19 cellular contexts compared by ENCODE assay signal in genomic region chr2:231397928-231398294, GRCh38. TPM values are rescaled to one million over a fixed set of nuclear protein-coding genes. Genes with fewer than 3 reads are reported as not detected.
"Had no signal": no experiment of that assay in that cellular context is flagged by ENCODE, and none has a peak within 500 bp of the region (broad histone marks: within the 10 kb centered on the region; RNA-seq: fewer than 3 reads in every experiment).

No MANE protein-coding gene starts in this region.

- H3K9me3 Mint-ChIP-seq: activated naive CD4-positive, alpha-beta T cell treated with anti-CD3 and anti-CD28 coated beads, Interleukin-2, amount 50 U/mL, for 72 hours; activated T-helper 1 cell treated with anti-CD3 and anti-CD28 coated beads, Interleukin-12 subunit alpha, Interleukin-12 subunit beta, Interleukin-2, Interleukin-4 antibody, amounts not matched to agents 30 ng/mL and 10 ng/mL and 1 ng/mL, durations not matched to agents 14 hours and 24 hours and 36 hours; dendritic cell treated with granulocyte-macrophage colony-stimulating factor and Interleukin-4, amounts not matched to agents 40 ng/mL and 50 ng/mL, for 4 days; memory B cell; naive thymus-derived CD4-positive, alpha-beta T cell; stimulated activated memory B cell treated with anti-CD40 and anti-IgM and Interleukin-4, amounts not matched to agents 10 μg/mL and 1 μg/mL and 100 μg/mL, for 72 hours had no signal

- H3K4me3 ChIP-seq: esophagus squamous epithelium, hepatocyte, left ventricle myocardium inferior, spleen had no signal

- FAIRE-seq: bronchial epithelial cell had no signal

- H3K27ac ChIP-seq: esophagus squamous epithelium, hepatocyte, left ventricle myocardium inferior, spleen, WERI-Rb-1 had no signal

- H3K79me2 ChIP-seq: hepatocyte had no signal

- H3K4me3 Mint-ChIP-seq: activated CD4-positive, alpha-beta T cell treated with anti-CD3 and anti-CD28 coated beads for 36 hours; activated T-helper 1 cell treated with anti-CD3 and anti-CD28 coated beads, Interleukin-12 subunit alpha, Interleukin-12 subunit beta, Interleukin-2, Interleukin-4 antibody, amounts not matched to agents 30 ng/mL and 10 ng/mL and 1 ng/mL, durations not matched to agents 14 hours and 24 hours and 36 hours; dendritic cell treated with granulocyte-macrophage colony-stimulating factor and Interleukin-4, amounts not matched to agents 40 ng/mL and 50 ng/mL, for 4 days; memory B cell had no signal

- H3K9me3 ChIP-seq: esophagus squamous epithelium, left ventricle myocardium inferior, spleen had no signal

- H3K36me3 Mint-ChIP-seq: activated naive CD4-positive, alpha-beta T cell treated with anti-CD3 and anti-CD28 coated beads, Interleukin-2, amount 50 U/mL, for 72 hours; naive thymus-derived CD4-positive, alpha-beta T cell had no signal

- H3K36me3 ChIP-seq: esophagus squamous epithelium, left ventricle myocardium inferior, WERI-Rb-1 had no signal

- DNase-seq: activated CD4-positive, alpha-beta T cell treated with anti-CD3 and anti-CD28 coated beads for 36 hours; activated CD4-positive, alpha-beta T cell treated with anti-CD3 and anti-CD28 coated beads, Interleukin-2, amount 50 U/mL, for 48 hours; activated gamma-delta T cell treated with Interleukin-2 at 50 U/mL for 16 hours; effector CD8-positive, alpha-beta T cell; esophagus squamous epithelium; naive thymus-derived CD4-positive, alpha-beta T cell; stimulated activated CD4-positive, alpha-beta T cell treated with anti-CD3 and anti-CD28 coated beads, Interleukin-4, amount 100 ng/mL, for 4 hours; SW 1271; WERI-Rb-1 had no signal

- H3K27ac Mint-ChIP-seq: activated CD4-positive, alpha-beta T cell treated with anti-CD3 and anti-CD28 coated beads for 36 hours; activated naive CD4-positive, alpha-beta T cell treated with anti-CD3 and anti-CD28 coated beads, Interleukin-2, amount 50 U/mL, for 72 hours; activated T-helper 1 cell treated with anti-CD3 and anti-CD28 coated beads, Interleukin-12 subunit alpha, Interleukin-12 subunit beta, Interleukin-2, Interleukin-4 antibody, amounts not matched to agents 30 ng/mL and 10 ng/mL and 1 ng/mL, durations not matched to agents 14 hours and 24 hours and 36 hours; dendritic cell treated with granulocyte-macrophage colony-stimulating factor and Interleukin-4, amounts not matched to agents 40 ng/mL and 50 ng/mL, for 4 days; naive thymus-derived CD4-positive, alpha-beta T cell had no signal

- H3K27me3 Mint-ChIP-seq: memory B cell; stimulated activated memory B cell treated with anti-CD40 and anti-IgM and Interleukin-4, amounts not matched to agents 10 μg/mL and 1 μg/mL and 100 μg/mL, for 72 hours had no signal

- H2AFZ ChIP-seq: hepatocyte had no signal

- ATAC-seq: naive thymus-derived CD4-positive, alpha-beta T cell; stimulated activated memory B cell treated with anti-CD40 and anti-IgM and Interleukin-4, amounts not matched to agents 10 μg/mL and 1 μg/mL and 100 μg/mL, for 72 hours had no signal

- H3K4me2 ChIP-seq: hepatocyte had no signal

RNA-seq across cellular contexts. Expression of gene B3GNT7, which starts 2.4 kb away (rescaled TPM):
- total RNA-seq: activated CD4-positive, alpha-beta T cell treated with anti-CD3 and anti-CD28 coated beads for 36 hours; activated T-helper 1 cell treated with anti-CD3 and anti-CD28 coated beads, Interleukin-12 subunit alpha, Interleukin-12 subunit beta, Interleukin-2, Interleukin-4 antibody, amounts not matched to agents 30 ng/mL and 10 ng/mL and 1 ng/mL, durations not matched to agents 14 hours and 24 hours and 36 hours; T-helper 2 cell treated with Interferon-gamma antibody and Interleukin-4, amounts not matched to agents 100 ng/mL and 5 ng/mL, for 36 hours had no signal
- polyA plus RNA-seq: naive thymus-derived CD4-positive, alpha-beta T cell had no signal
